ENCODE assay signal across 8 cellular contexts in the genomic region with DNA sequence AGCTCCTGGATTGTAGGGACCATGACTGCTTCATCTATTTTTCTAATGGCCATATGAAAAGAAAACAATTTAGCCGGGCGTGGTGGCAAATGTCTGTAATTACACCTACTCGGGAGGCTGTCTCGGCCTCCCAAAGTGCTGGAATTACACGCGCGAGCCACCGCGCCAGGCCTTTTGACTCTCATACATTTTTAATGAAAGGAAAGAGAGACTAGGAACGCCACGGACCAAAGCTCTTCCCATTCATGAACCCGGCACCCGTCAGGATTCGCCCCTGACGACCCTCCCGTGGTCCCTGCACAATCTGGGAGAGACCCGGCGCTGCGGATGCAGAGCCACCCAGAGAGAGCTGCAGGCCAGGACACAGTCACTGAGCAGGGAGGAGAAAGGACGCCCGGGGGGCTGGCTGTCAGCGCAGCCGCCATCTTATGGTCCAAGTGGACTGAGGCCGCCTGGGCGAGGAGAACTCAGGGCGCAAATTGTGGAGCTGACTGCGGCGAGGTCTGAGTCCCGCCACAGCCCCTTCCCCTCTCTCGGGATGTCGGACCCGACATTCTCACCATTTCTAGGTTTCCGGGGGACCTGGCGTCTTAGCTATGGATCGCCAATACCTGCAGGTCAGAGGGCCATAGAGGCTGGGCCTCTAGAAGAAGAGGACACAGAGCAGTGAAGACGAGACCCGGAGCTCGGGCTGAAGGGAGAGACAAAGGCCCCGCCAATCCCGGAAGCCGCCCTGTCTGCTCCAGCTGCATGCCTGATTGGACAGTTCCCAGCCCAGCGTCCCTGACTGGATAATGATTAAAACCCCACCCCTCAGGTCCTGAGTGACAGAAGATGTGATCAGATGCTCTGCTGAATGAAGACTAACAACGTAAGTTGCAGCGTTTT. TPM values are rescaled to one million over a fixed set of nuclear protein-coding genes. Genes with fewer than 3 reads are reported as not detected.
DNase-seq lines count a peak whose midpoint lies in the region; ATAC-seq lines count a peak whose summit lies in the region.

A gene (minus strand): TSS at position 705 of the 888 bp plus-strand sequence. CDS start 142 bp downstream, at position 563.

- H3K27ac ChIP-seq in KOPT-K1 (ENCODE audit: low read depth, low read length, poor library complexity, severe bottlenecking) (peak within 1 kb of the TSS; percentile 90), right cardiac atrium (ENCODE audit: low read length) (peak within 1 kb of the TSS; percentile 62), rectal smooth muscle tissue (ENCODE audit: low read depth, low read length) (peak within 1 kb of the TSS; percentile 27), aorta (ENCODE audit: low read depth in 1 of 2, low read length in 2 of 2) (peak within 1 kb of the TSS in 1 of 2 donors; percentile 55)

- H3K4me3 ChIP-seq in right cardiac atrium (ENCODE audit: low read length), result peak within 1 kb of the TSS; percentile 75
- H3K4me3 ChIP-seq in rectal smooth muscle tissue (ENCODE audit: low read length), result peak within 1 kb of the TSS; percentile 63
- peak within 1 kb of the TSS; percentile 64 to 80 for H3K4me3 ChIP-seq in aorta (ENCODE audit: low read length in 2 of 2)

- H3K9me3 ChIP-seq in KOPT-K1 (ENCODE audit: insufficient read depth, low read length, poor library complexity, severe bottlenecking), result peaks cover 37% of the 10 kb centered on the region
- no peaks in the 10 kb centered on the region for H3K9me3 ChIP-seq in right cardiac atrium (ENCODE audit: control insufficient read depth, low read length)
- no peaks in the 10 kb centered on the region for H3K9me3 ChIP-seq in aorta (ENCODE audit: control insufficient read depth, low read length)

- peak; percentile 94 for DNase-seq in DMS79 treated with DMSO at 0.1 percent for 48 hours (lab: John Stamatoyannopoulos, UW)
- DNase-seq in SKM-1 treated with dmso at 0.1 percent for 144 hours (lab: John Stamatoyannopoulos, UW; ENCODE audit: unreplicated experiment), result peak; percentile 86
- peak; percentile 28 to 92 (median 81) for DNase-seq in amygdala (lab: John Stamatoyannopoulos, UW)
- peak; percentile 92 to 96 (median 94) for DNase-seq in right cardiac atrium
- DNase-seq in aorta, result peak; percentile 93 to 95

- no peaks in the 10 kb centered on the region for H3K27me3 ChIP-seq in right cardiac atrium (ENCODE audit: control insufficient read depth, insufficient read depth)
- H3K27me3 ChIP-seq in rectal smooth muscle tissue (ENCODE audit: control insufficient read depth, insufficient read depth, low read length), result no peaks in the 10 kb centered on the region
- no peaks in the 10 kb centered on the region for H3K27me3 ChIP-seq in aorta (ENCODE audit: control insufficient read depth in 1 of 2, insufficient read depth in 2 of 2, low read length in 1 of 2)

- H3K9ac ChIP-seq in rectal smooth muscle tissue (ENCODE audit: low read length), result peak within 1 kb of the TSS; percentile 14

- intact Hi-C loops in right cardiac atrium (cut with DNase I) (no loop called here), aorta (cut with DNase I) (loop anchor here (2.0 to 10.0 kb wide), 3 partner anchors 72 to 484 kb away; a partner anchor contains a TSS)

- H3K36me3 ChIP-seq in KOPT-K1 (ENCODE audit: insufficient read depth, low read length) (peaks cover 31% of the 10 kb centered on the region), rectal smooth muscle tissue (ENCODE audit: control insufficient read depth, insufficient read depth, low read length) (no peaks in the 10 kb centered on the region), aorta (ENCODE audit: control insufficient read depth in 1 of 2, insufficient read depth in 2 of 2, low read length in 1 of 2) (no peaks in the 10 kb centered on the region)

- ATAC-seq in GM21529 (IDR thresholded peaks at IDR 0.05; ENCODE audit: unreplicated experiment) (peak; percentile 79), right cardiac atrium (peak; percentile 96 to 98), aorta (ENCODE audit: low FRiP score) (peak; percentile 93)

- 6% methylated on average over 44 of the region's 44 CpGs for WGBS in right cardiac atrium
- 0 to 3% methylated on average over 44 of the region's 44 CpGs for WGBS in aorta, 2 donors

- H3K4me1 ChIP-seq in right cardiac atrium (ENCODE audit: control insufficient read depth, insufficient read depth, low read length), result no peaks in the 10 kb centered on the region
- H3K4me1 ChIP-seq in rectal smooth muscle tissue (ENCODE audit: control insufficient read depth, insufficient read depth, low read length), result no peaks in the 10 kb centered on the region
- H3K4me1 ChIP-seq in aorta (ENCODE audit: control insufficient read depth in 1 of 2, insufficient read depth in 2 of 2, low read length in 2 of 2), result no peaks in the 10 kb centered on the region

RNA-seq across cellular contexts. Expression of the gene that starts here (rescaled TPM):
- total RNA-seq in right cardiac atrium, result 1 to 10 TPM in 3 of 4 donors, under 1 TPM in 1; 0.47 to 1.3 (median 1.1) TPM
- 0.43 TPM for polyA plus RNA-seq in right cardiac atrium
- total RNA-seq in aorta, result 1 to 10 TPM in 1 of 2 donors, under 1 TPM in 1; 0.91 to 3.0 TPM
- polyA plus RNA-seq in aorta, result under 1 TPM in 1 of 2 donors, not detected in 1; 0.31 TPM

Comparison
In these comparisons a context has a peak if more than half of its experiments do, and no peak if none do; other contexts are left out.
1. intact Hi-C loops: an anchor here in aorta (2.0 to 10.0 kb wide); none called in right cardiac atrium.